Comparison of ENCODE assay signal across 9 cellular contexts in the genomic region with DNA sequence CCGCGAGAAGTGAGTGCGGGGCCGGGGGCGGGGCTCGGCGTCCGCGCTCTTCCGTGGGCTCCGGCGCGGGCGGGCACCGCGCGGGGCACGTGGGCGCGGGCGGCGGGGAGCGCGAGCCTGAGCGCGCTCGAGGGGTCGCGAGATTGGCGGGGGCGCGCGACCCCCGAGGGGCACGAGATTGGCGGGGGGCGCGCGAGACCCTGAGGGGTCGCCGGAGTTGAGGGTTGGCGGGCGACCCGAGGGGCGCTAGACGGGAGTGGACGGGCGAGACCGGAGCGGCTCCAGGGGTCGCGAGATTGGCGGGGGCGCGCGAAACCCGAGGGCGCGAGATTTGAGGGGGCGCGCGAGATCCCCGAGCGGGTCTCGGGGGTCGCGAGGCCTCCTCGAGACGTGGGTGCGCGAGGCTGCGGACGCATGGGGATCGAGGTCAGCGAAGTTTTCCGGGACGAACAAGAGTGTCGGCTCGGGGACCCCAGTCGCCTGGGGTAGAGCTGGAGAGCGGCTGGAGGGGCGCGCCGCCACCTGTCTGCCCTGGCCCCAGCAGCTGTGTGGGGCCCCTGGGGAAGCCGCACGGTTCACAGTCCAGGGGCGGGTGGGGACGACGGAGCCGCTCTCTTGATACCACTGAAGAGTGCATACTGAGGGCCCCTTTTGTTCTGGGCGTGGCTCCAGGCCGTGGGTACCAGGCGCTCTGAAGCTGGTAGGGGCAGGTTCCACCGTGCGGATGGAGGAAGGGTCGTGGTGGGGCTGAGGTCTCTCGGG. TPM values are rescaled to one million over a fixed set of nuclear protein-coding genes. Genes with fewer than 3 reads are reported as not detected.
A peak's percentile ranks its signal among the peaks of the same experiment; 100 is the strongest.
DNase-seq lines count a peak whose midpoint lies in the region; ATAC-seq and TF ChIP-seq lines count a peak whose summit lies in the region.
"Had no signal": no experiment of that assay in that cellular context is flagged by ENCODE, and none has a peak within 500 bp of the region (broad histone marks: within the 10 kb centered on the region; RNA-seq: fewer than 3 reads in every experiment).

No MANE protein-coding gene starts in this region.

- dilution Hi-C loops in mammary epithelial cell (cut with HindIII; ENCODE audit: low sequenced_read_pairs), result no loop called here

- peaks cover 27% of the 10 kb centered on the region for H3K4me1 ChIP-seq in mammary epithelial cell (ENCODE audit: insufficient read depth, low read length)

- H3K27me3 Mint-ChIP-seq in memory B cell (peaks cover 24% of the 10 kb centered on the region), type B pancreatic cell (no peaks in the 10 kb centered on the region)

- no TSS peak for BruUV-seq in mammary epithelial cell (replicated peaks; lab: Mats Ljungman, UMichigan)

- H3K27ac ChIP-seq in mammary epithelial cell (ENCODE audit: insufficient read depth, low read depth, low read length), result no peak overlapping the region

- CTCF ChIA-PET in AG04449 (lab: Yijun Ruan, JAX) (interaction anchor here (0.8 to 11.8 kb wide), 13 partner anchors 9 to 139 kb away, joined by 3 to 298 read pairs (median 5); partner anchors contain the start of genes GDF15, JUND and PGPEP1), mammary epithelial cell (lab: Charles Lee; ENCODE audit: low non-redundant PET) (interaction anchor here (0.6 to 0.7 kb wide), 3 partner anchors 106 to 211 kb away, joined by 3 to 8 read pairs (median 3); no protein-coding TSS in a partner anchor)

- no peak for DNase-seq in AG04449 (ENCODE audit: low read depth, low spot score)
- DNase-seq in mammary epithelial cell, result no peak
- DNase-seq in memory B cell (ENCODE audit: low spot score in 2 of 2), result no peak
- DNase-seq in type B pancreatic cell (ENCODE audit: extremely low spot score, unreplicated experiment), result no peak
- no peak for DNase-seq in SW 1271 (lab: John Stamatoyannopoulos, UW)
- no peak for DNase-seq in glomerular visceral epithelial cell (ENCODE audit: extremely low spot score)

- WGBS in mammary epithelial cell (ENCODE audit: low coverage, missing lambda C conversion rate), result 13% methylated on average over 11 of the region's 97 CpGs

- H3K9me3 Mint-ChIP-seq in memory B cell (no peaks in the 10 kb centered on the region), type B pancreatic cell (no peaks in the 10 kb centered on the region)

- no peak for TF ChIP-seq CTCF in AG04449 (IDR thresholded peaks at IDR 0.05; ENCODE audit: insufficient read depth, low read length, missing control alignments)
- TF ChIP-seq CTCF in mammary epithelial cell (conservative IDR thresholded peaks at IDR 0.05 in 1 of 2, IDR thresholded peaks at IDR 0.05 in 1 of 2; ENCODE audit: extremely low read depth in 1 of 2, insufficient read depth in 1 of 2, low read depth in 1 of 2, low read length in 2 of 2), result no peak
- TF ChIP-seq CTCF in type B pancreatic cell (conservative IDR thresholded peaks at IDR 0.05), result no peak

- H3K79me2 ChIP-seq in mammary epithelial cell (ENCODE audit: insufficient read depth, low read length), result peaks cover 25% of the 10 kb centered on the region

- H3K4me1 Mint-ChIP-seq in memory B cell, result peaks cover 60% of the 10 kb centered on the region
- peaks cover 49% of the 10 kb centered on the region for H3K4me1 Mint-ChIP-seq in type B pancreatic cell (ENCODE audit: unreplicated experiment)

- intact Hi-C loops in mammary epithelial cell (cut with micrococcal nuclease), result no loop called here

- POLR2A ChIA-PET in AG04449 (lab: Yijun Ruan, JAX), result interaction anchor here (0.9 to 1.6 kb wide), 6 partner anchors 9 to 138 kb away, joined by 3 to 10 read pairs (median 5); partner anchors contain the start of genes GDF15 and JUND

- ATAC-seq in GM19035 (IDR thresholded peaks at IDR 0.05; ENCODE audit: unreplicated experiment) (peak; percentile 8), memory B cell (ENCODE audit: low read depth) (peak; percentile 20)

- H2AFZ ChIP-seq in mammary epithelial cell (ENCODE audit: low read depth, low read length), result peak overlapping the region; percentile 82

- in situ Hi-C loops in mammary epithelial cell (cut with MboI; ENCODE audit: low sequenced_read_pairs in 2 of 2), result loop anchor here in 1 of 2 donors (10.0 kb wide), 1 partner anchor 145 kb away; the partner anchor contains the start of gene IQCN

- H3K4me3 Mint-ChIP-seq in memory B cell, result peak overlapping the region; percentile 68
- H3K4me3 Mint-ChIP-seq in type B pancreatic cell, result peak overlapping the region; percentile 90

- H3K9me3 ChIP-seq in mammary epithelial cell (replicated peaks; ENCODE audit: insufficient read depth, low read length), result no peaks in the 10 kb centered on the region

- H3K36me3 ChIP-seq in mammary epithelial cell (ENCODE audit: insufficient read depth, low read length), result no peaks in the 10 kb centered on the region

- peak overlapping the region; percentile 99 for H3K4me2 ChIP-seq in mammary epithelial cell (ENCODE audit: insufficient read depth, low read depth, low read length)

- peak overlapping the region; percentile 73 for H3K4me3 ChIP-seq in AG04449 (ENCODE audit: low read depth, low read length)
- peak overlapping the region; percentile 59 to 69 (median 60) for H3K4me3 ChIP-seq in mammary epithelial cell (replicated peaks in 1 of 3; ENCODE audit: insufficient read depth in 1 of 3, low read depth in 2 of 3, low read length in 3 of 3)

- no peaks in the 10 kb centered on the region for H3K27me3 ChIP-seq in mammary epithelial cell (ENCODE audit: insufficient read depth, low read length)

- no peaks in the 10 kb centered on the region for H3K36me3 Mint-ChIP-seq in memory B cell
- no peaks in the 10 kb centered on the region for H3K36me3 Mint-ChIP-seq in type B pancreatic cell

- no peaks in the 10 kb centered on the region for H4K20me1 ChIP-seq in mammary epithelial cell (ENCODE audit: insufficient read depth, low read length)

- no peak overlapping the region for H3K9ac ChIP-seq in mammary epithelial cell (ENCODE audit: insufficient read depth, low read length)

- no peak overlapping the region for H3K27ac Mint-ChIP-seq in memory B cell
- H3K27ac Mint-ChIP-seq in type B pancreatic cell, result peak overlapping the region; percentile 69

TF ChIP-seq in PFSK-1, 5 proteins besides CTCF, POLR2A, EP300 and RAD21:
- 0 out of 2 replicates have a peak, but pooled peaks have one; percentile 18 for TF ChIP-seq TAF1 (IDR thresholded peaks at IDR 0.05; ENCODE audit: borderline replicate concordance, insufficient read depth, low read length)
- TF ChIP-seq SIN3A (IDR thresholded peaks at IDR 0.05; ENCODE audit: borderline replicate concordance, insufficient read depth, low read length), result 0 out of 2 replicates have a peak, but pooled peaks have one; percentile 1
- TF ChIP-seq FOXP2 (optimal IDR thresholded peaks at IDR 0.05; ENCODE audit: borderline replicate concordance, extremely low read depth, extremely low read length, insufficient read depth), result no peak
- TF ChIP-seq, protein P1, sequence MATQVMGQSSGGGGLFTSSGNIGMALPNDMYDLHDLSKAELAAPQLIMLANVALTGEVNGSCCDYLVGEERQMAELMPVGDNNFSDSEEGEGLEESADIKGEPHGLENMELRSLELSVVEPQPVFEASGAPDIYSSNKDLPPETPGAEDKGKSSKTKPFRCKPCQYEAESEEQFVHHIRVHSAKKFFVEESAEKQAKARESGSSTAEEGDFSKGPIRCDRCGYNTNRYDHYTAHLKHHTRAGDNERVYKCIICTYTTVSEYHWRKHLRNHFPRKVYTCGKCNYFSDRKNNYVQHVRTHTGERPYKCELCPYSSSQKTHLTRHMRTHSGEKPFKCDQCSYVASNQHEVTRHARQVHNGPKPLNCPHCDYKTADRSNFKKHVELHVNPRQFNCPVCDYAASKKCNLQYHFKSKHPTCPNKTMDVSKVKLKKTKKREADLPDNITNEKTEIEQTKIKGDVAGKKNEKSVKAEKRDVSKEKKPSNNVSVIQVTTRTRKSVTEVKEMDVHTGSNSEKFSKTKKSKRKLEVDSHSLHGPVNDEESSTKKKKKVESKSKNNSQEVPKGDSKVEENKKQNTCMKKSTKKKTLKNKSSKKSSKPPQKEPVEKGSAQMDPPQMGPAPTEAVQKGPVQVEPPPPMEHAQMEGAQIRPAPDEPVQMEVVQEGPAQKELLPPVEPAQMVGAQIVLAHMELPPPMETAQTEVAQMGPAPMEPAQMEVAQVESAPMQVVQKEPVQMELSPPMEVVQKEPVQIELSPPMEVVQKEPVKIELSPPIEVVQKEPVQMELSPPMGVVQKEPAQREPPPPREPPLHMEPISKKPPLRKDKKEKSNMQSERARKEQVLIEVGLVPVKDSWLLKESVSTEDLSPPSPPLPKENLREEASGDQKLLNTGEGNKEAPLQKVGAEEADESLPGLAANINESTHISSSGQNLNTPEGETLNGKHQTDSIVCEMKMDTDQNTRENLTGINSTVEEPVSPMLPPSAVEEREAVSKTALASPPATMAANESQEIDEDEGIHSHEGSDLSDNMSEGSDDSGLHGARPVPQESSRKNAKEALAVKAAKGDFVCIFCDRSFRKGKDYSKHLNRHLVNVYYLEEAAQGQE (IDR thresholded peaks at IDR 0.05; ENCODE audit: insufficient read depth in 1 of 2, low read depth in 2 of 2, low read length in 2 of 2), result no peak

RNA-seq across cellular contexts. Expression of gene SSBP4, which starts 0.7 kb away (rescaled TPM):
- polyA plus RNA-seq in PFSK-1 (2012; ENCODE audit: insufficient read length, low read depth), result 167 TPM
- total RNA-seq in mammary epithelial cell, result 10 to 100 TPM; 34.0 to 41.0 TPM
- polyA plus RNA-seq in mammary epithelial cell, result 14.3 TPM
- polyA minus RNA-seq in mammary epithelial cell, result 1.7 TPM
- 76.7 and 99.0 TPM in 2 replicates for total RNA-seq in type B pancreatic cell (ENCODE audit: low replicate concordance)

RNA-seq across cellular contexts. Expression of gene ISYNA1, which starts 18.1 kb away (rescaled TPM):
- polyA plus RNA-seq in PFSK-1 (2012; ENCODE audit: insufficient read length, low read depth), result 458 TPM
- total RNA-seq in mammary epithelial cell, result 10 to 100 TPM; 13.0 to 26.3 TPM
- 14.9 TPM for polyA plus RNA-seq in mammary epithelial cell
- polyA minus RNA-seq in mammary epithelial cell, result 10.4 TPM
- 278 and 303 TPM in 2 replicates for total RNA-seq in type B pancreatic cell (ENCODE audit: low replicate concordance)

RNA-seq across cellular contexts. Expression of gene LRRC25, which starts 22.5 kb away (rescaled TPM):
- polyA plus RNA-seq in PFSK-1 (2012; ENCODE audit: insufficient read length, low read depth), result not detected
- total RNA-seq in mammary epithelial cell (not detected), type B pancreatic cell (ENCODE audit: low replicate concordance) (0.19 TPM in 1 of 2 replicates, not detected in the other)
- not detected for polyA plus RNA-seq in mammary epithelial cell
- not detected for polyA minus RNA-seq in mammary epithelial cell
- total RNA-seq: renal cortical epithelial cell had no signal

RNA-seq across cellular contexts. Expression of gene GDF15, which starts 33.9 kb away (rescaled TPM):
- 339 TPM for polyA plus RNA-seq in PFSK-1 (2012; ENCODE audit: insufficient read length, low read depth)
- total RNA-seq in mammary epithelial cell, result 10 to 100 TPM; 78.7 to 93.2 TPM
- polyA plus RNA-seq in mammary epithelial cell, result 21.2 TPM
- 1.8 TPM for polyA minus RNA-seq in mammary epithelial cell
- 102 and 106 TPM in 2 replicates for total RNA-seq in type B pancreatic cell (ENCODE audit: low replicate concordance)

Comparison
In these comparisons a context has a peak if more than half of its experiments do, and no peak if none do; other contexts are left out.
1. RNA of gene ISYNA1, which starts 18.1 kb away (total RNA-seq): 278 to 303 TPM in type B pancreatic cell; 13.0 to 26.3 TPM in mammary epithelial cell; every median in the first group is over 10 times any median in the second.